In the genomic region with DNA sequence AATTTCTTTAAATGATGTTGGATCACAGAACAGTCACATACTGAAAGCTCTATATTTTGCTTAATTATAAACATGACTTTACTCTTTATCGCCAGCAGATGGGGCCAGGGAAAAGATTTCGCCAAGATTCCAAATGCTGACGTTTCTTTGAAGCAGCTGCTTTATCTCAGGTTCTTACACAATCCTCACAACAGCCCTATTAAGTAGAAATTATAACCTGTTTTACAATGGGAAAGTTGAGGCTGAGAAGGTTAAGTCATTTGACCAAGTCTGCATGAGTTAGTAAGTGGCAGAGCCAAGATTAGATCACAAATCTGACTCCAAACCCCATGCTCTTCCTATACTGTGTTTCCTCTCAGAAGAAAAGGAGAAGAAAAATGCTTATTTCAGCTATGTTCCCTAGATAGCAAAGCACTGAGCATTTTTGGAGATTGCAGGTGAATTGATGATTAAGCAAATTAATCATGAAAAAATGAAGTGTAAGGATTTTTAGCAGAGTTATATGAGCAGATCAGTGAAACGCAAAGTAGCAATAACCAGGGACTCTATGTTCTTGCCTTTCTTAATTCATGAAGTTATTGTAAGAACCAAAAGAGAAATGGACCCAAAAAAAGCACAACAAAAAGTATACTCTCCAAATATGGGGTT, we compare ENCODE assay signal across 8 cellular contexts.
A peak's percentile ranks its signal among the peaks of the same experiment; 100 is the strongest.
DNase-seq lines count a peak whose midpoint lies in the region; ATAC-seq, FAIRE-seq and TF ChIP-seq lines count a peak whose summit lies in the region.

No MANE protein-coding gene starts in this region.

- H3K4me2 ChIP-seq in hepatocyte = peak overlapping the region; percentile 3

- H3K9me2 ChIP-seq in hepatocyte (replicated peaks; ENCODE audit: insufficient read depth) = no peaks in the 10 kb centered on the region

- no peaks in the 10 kb centered on the region for H3K27me3 ChIP-seq in hepatocyte
- H3K27me3 ChIP-seq in tibial nerve = no peaks in the 10 kb centered on the region
- H3K27me3 ChIP-seq in ascending aorta = no peaks in the 10 kb centered on the region

- H3K36me3 ChIP-seq in hepatocyte (replicated peaks; ENCODE audit: insufficient read depth, low read depth) (no peaks in the 10 kb centered on the region), tibial nerve (no peaks in the 10 kb centered on the region), ascending aorta (no peaks in the 10 kb centered on the region)

- TF ChIP-seq POLR2A in tibial nerve (IDR thresholded peaks at IDR 0.05) = no peak

- H3K4me1 ChIP-seq in hepatocyte (ENCODE audit: insufficient read depth) (peaks cover 28% of the 10 kb centered on the region), tibial nerve (no peaks in the 10 kb centered on the region), ascending aorta (no peaks in the 10 kb centered on the region)

- intact Hi-C loops in ascending aorta (cut with DNase I) = no loop called here

- peak overlapping the region; percentile 36 for H3K27ac ChIP-seq in hepatocyte
- H3K27ac ChIP-seq in tibial nerve = no peak overlapping the region
- H3K27ac ChIP-seq in ascending aorta = no peak overlapping the region

- H3K79me2 ChIP-seq in hepatocyte = no peaks in the 10 kb centered on the region

- peak; percentile 81 for ATAC-seq in GM19351 (IDR thresholded peaks at IDR 0.05; ENCODE audit: unreplicated experiment)

- DNase-seq in DMS53 treated with DMSO at 0.1 percent for 48 hours (lab: John Stamatoyannopoulos, UW; ENCODE audit: unreplicated experiment) = peak; percentile 50
- DNase-seq in HuH-7 (ENCODE audit: low spot score) = peak; percentile 17
- DNase-seq in hepatocyte (ENCODE audit: low spot score) = peak; percentile 83
- DNase-seq in tibial nerve (ENCODE audit: low spot score in 2 of 2) = no peak
- DNase-seq in stimulated activated CD4-positive, alpha-beta T cell treated with anti-CD3 and anti-CD28 coated beads, Interleukin-1b, Interleukin-23, amount 100 ng/mL, for 48 hours = no peak
- DNase-seq in ascending aorta (ENCODE audit: low spot score in 2 of 2) = no peak

- WGBS in hepatocyte (ENCODE audit: low lambda C conversion rate, missing lambda C conversion rate) = 20% methylated on average over 4 of the region's 4 CpGs
- 23 to 25% methylated on average over 4 of the region's 4 CpGs for WGBS in tibial nerve, 2 donors

- TF ChIP-seq EP300 in tibial nerve (IDR thresholded peaks at IDR 0.05) = no peak

- no peaks in the 10 kb centered on the region for H4K20me1 ChIP-seq in hepatocyte (ENCODE audit: insufficient read depth, poor library complexity, severe bottlenecking)

- H3K4me3 ChIP-seq in hepatocyte = no peak overlapping the region
- no peak overlapping the region for H3K4me3 ChIP-seq in tibial nerve
- H3K4me3 ChIP-seq in ascending aorta = no peak overlapping the region

- FAIRE-seq in TTC549 (lab: Jason Lieb, UNC) = peak; percentile 74

- H2AFZ ChIP-seq in hepatocyte = no peak overlapping the region

- peak; percentile 71 for TF ChIP-seq CTCF in hepatocyte (IDR thresholded peaks at IDR 0.05; ENCODE audit: poor library complexity)
- TF ChIP-seq CTCF in tibial nerve (IDR thresholded peaks at IDR 0.05) = peak in 4 of 5 experiments; percentile 15 to 39 (median 30)
- peak in 1 of 3 experiments; percentile 36 for TF ChIP-seq CTCF in ascending aorta (IDR thresholded peaks at IDR 0.05)

- H3K9me3 ChIP-seq in hepatocyte (ENCODE audit: low read depth) = no peaks in the 10 kb centered on the region
- H3K9me3 ChIP-seq in tibial nerve = no peaks in the 10 kb centered on the region
- H3K9me3 ChIP-seq in ascending aorta = no peaks in the 10 kb centered on the region

Comparison
In these comparisons a context has a peak if more than half of its experiments do, and no peak if none do; other contexts are left out.
1. DNase-seq: peak in DMS53 treated with DMSO at 0.1 percent for 48 hours (single experiment), HuH-7 (single experiment) and hepatocyte (single experiment); none in tibial nerve (0 of 2), stimulated activated CD4-positive, alpha-beta T cell treated with anti-CD3 and anti-CD28 coated beads, Interleukin-1b, Interleukin-23, amount 100 ng/mL, for 48 hours (single experiment) and ascending aorta (0 of 2).